In genomic region chr3:187318819-187319616, GRCh38 we compare ENCODE assay signal across 8 cellular contexts. TPM values are rescaled to one million over a fixed set of nuclear protein-coding genes. Genes with fewer than 3 reads are reported as not detected.
DNase-seq lines count a peak whose midpoint lies in the region; ATAC-seq and TF ChIP-seq lines count a peak whose summit lies in the region.

No MANE protein-coding gene starts in this region.

- H3K36me3 ChIP-seq in right lobe of liver = no peaks in the 10 kb centered on the region

- H3K4me3 Mint-ChIP-seq in activated B cell treated with CpG ODN at 0.5 μM for 24 hours = no peak overlapping the region

- ATAC-seq in activated B cell treated with CpG ODN at 0.5 μM for 24 hours (ENCODE audit: low read depth) = peak; percentile 49
- ATAC-seq in right lobe of liver = peak; percentile 83 to 88 (median 87)
- ATAC-seq in HG02571 (IDR thresholded peaks at IDR 0.05; ENCODE audit: unreplicated experiment) = no peak

- H3K27ac Mint-ChIP-seq in activated B cell treated with CpG ODN at 0.5 μM for 24 hours = no peak overlapping the region

- H3K9me3 Mint-ChIP-seq in activated B cell treated with CpG ODN at 0.5 μM for 24 hours = no peaks in the 10 kb centered on the region

- DNase-seq in AG09309 (ENCODE audit: low read depth) = peak; percentile 32
- DNase-seq in GM13976 (ENCODE audit: low spot score) = peak; percentile 37
- DNase-seq in NCI-H2171 treated with DMSO at 0.1 percent for 48 hours (lab: John Stamatoyannopoulos, UW) = peak; percentile 52
- DNase-seq in activated B cell treated with CpG ODN at 0.5 μM for 24 hours = no peak
- DNase-seq in dermis blood vessel endothelial cell = peak; percentile 84
- peak in 1 of 3 donors; percentile 52 for DNase-seq in right lobe of liver
- DNase-seq in stimulated activated CD8-positive, alpha-beta memory T cell treated with anti-CD3 and anti-CD28 coated beads, Interleukin-4, amount 100 ng/mL, for 48 hours = peak; percentile 50

- in situ Hi-C loops in GM13976 (cut with MboI; ENCODE audit: low sequenced_read_pairs, unreplicated experiment) = loop anchor here (5.0 kb wide), 1 partner anchor 358 kb away; no protein-coding TSS in a partner anchor

- H3K27me3 ChIP-seq in right lobe of liver = no peaks in the 10 kb centered on the region

- no peaks in the 10 kb centered on the region for H3K36me3 Mint-ChIP-seq in activated B cell treated with CpG ODN at 0.5 μM for 24 hours (ENCODE audit: low read depth)

- POLR2A ChIA-PET in activated B cell treated with CpG ODN at 0.5 μM for 24 hours (lab: Charles Lee) = interaction anchor here (1.1 kb wide), 1 partner anchor 363 kb away, joined by 3 read pairs; no protein-coding TSS in a partner anchor

- H3K4me1 ChIP-seq in right lobe of liver = peaks cover 0 to 4% (median 2%) of the 10 kb centered on the region in 4 donors

- H3K27ac ChIP-seq in right lobe of liver = no peak overlapping the region

- H3K4me1 Mint-ChIP-seq in activated B cell treated with CpG ODN at 0.5 μM for 24 hours = peaks cover 6% of the 10 kb centered on the region

- peak; percentile 84 for TF ChIP-seq CTCF in AG09309 (IDR thresholded peaks at IDR 0.05; ENCODE audit: control insufficient read depth, insufficient read depth, low read depth, low read length, missing control alignments)
- peak; percentile 62 for TF ChIP-seq CTCF in GM13976 (IDR thresholded peaks at IDR 0.05; ENCODE audit: borderline replicate concordance, control extremely low read depth, extremely low read depth, insufficient read depth, missing control alignments)
- peak; percentile 85 for TF ChIP-seq CTCF in activated B cell treated with CpG ODN at 0.5 μM for 24 hours (IDR thresholded peaks at IDR 0.05)
- TF ChIP-seq CTCF in right lobe of liver (IDR thresholded peaks at IDR 0.05) = peak; percentile 79 to 89 (median 82)

- intact Hi-C loops in activated B cell treated with CpG ODN at 0.5 μM for 24 hours (cut with micrococcal nuclease) (loop anchor here (1.0 to 10.0 kb wide), 7 partner anchors 98 to 1829 kb away; no protein-coding TSS in a partner anchor), right lobe of liver (cut with DNase I) (loop anchor here in 1 of 2 donors (10.0 kb wide), 1 partner anchor 104 kb away; no protein-coding TSS in a partner anchor)

- no peaks in the 10 kb centered on the region for H3K9me3 ChIP-seq in right lobe of liver

- H3K27me3 Mint-ChIP-seq in activated B cell treated with CpG ODN at 0.5 μM for 24 hours = peaks cover 41% of the 10 kb centered on the region

- TF ChIP-seq POLR2A in right lobe of liver (IDR thresholded peaks at IDR 0.05) = no peak

- CTCF ChIA-PET in activated B cell treated with CpG ODN at 0.5 μM for 24 hours (lab: Charles Lee) = interaction anchor here (0.7 to 8.3 kb wide), 25 partner anchors 10 to 1830 kb away, joined by 3 to 336 read pairs (median 4); partner anchors contain the start of gene RTP4

- H3K4me3 ChIP-seq in AG09309 (ENCODE audit: control insufficient read depth, low read depth, low read length) (peak overlapping the region; percentile 42), right lobe of liver (peak overlapping the region; percentile 25 to 49 (median 40))

- WGBS in right lobe of liver (ENCODE audit: insufficient coverage, low coverage, low lambda C conversion rate, missing lambda C conversion rate) = 8% methylated on average over 13 of the region's 13 CpGs

RNA-seq across cellular contexts. Expression of gene MASP1, which starts 27.5 kb away (rescaled TPM):
- total RNA-seq in activated B cell treated with CpG ODN at 0.5 μM for 24 hours = not detected in 2 replicates
- 0.68 and 2.3 TPM in 2 replicates for total RNA-seq in dermis blood vessel endothelial cell
- 100 to 1,000 TPM in 5 of 6 experiments, 10 to 100 TPM in 1; 84.6 to 146 (median 114) TPM for total RNA-seq in right lobe of liver

RNA-seq across cellular contexts. Expression of gene RTP4, which starts 49.2 kb away (rescaled TPM):
- total RNA-seq in activated B cell treated with CpG ODN at 0.5 μM for 24 hours (7.4 and 9.0 TPM in 2 replicates), dermis blood vessel endothelial cell (1.7 and 3.1 TPM in 2 replicates), right lobe of liver (1 to 10 TPM in 5 of 6 experiments, under 1 TPM in 1; 0.92 to 3.2 (median 2.0) TPM)

Comparison
In these comparisons a context has a peak if more than half of its experiments do, and no peak if none do; other contexts are left out.
1. RNA of gene MASP1, which starts 27.5 kb away (total RNA-seq): 84.6 to 146 TPM in right lobe of liver; 0.68 to 2.3 TPM in dermis blood vessel endothelial cell and not detected in activated B cell treated with CpG ODN at 0.5 μM for 24 hours; every median in the first group is over 10 times any median in the second.
2. Peak in every context shown above with its lines, with median percentiles within 50 percentile points of each other: CTCF ChIP-seq.